ENCODE assay signal across 8 cellular contexts in the genomic region with DNA sequence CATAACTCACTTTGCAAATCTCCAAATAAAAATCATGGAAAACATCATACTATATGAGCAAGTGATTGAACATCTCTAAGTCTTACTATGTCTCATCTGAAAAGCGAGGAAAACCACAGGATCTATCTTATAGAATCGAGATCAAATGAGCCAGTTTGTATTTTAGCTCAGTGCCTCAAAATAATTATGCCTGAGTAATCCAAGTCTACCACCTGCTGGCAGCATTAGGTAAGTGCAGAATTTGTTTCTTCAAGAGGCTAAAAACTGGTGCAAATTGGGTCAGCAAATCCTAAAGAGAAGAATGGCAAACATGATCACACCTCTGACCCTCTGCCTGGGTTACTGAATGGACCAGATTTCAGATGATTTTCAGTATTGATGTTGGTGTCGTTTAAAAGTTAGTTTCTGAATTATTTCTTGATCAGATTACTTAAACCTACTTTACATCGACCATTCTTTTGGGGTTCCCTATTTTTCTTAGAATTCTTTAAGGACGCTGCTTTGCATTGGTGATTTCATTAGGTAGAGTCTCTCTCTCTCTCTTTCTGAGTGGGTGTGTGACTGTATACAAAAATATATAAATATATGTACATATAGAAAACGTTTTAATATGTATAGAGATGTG. TPM values are rescaled to one million over a fixed set of nuclear protein-coding genes. Genes with fewer than 3 reads are reported as not detected.
DNase-seq lines count a peak whose midpoint lies in the region; ATAC-seq and TF ChIP-seq lines count a peak whose summit lies in the region.

No MANE protein-coding gene starts in this region.

- H3K9me2 ChIP-seq in MM.1S (replicated peaks; ENCODE audit: insufficient read depth, low read length) = no peaks in the 10 kb centered on the region

- H3K4me2 ChIP-seq in MM.1S (ENCODE audit: low read depth, low read length) = no peak overlapping the region

- no peaks in the 10 kb centered on the region for H3K79me2 ChIP-seq in MM.1S (ENCODE audit: low read length)

- H3K27ac ChIP-seq in MM.1S (ENCODE audit: low read length) (no peak overlapping the region), RWPE1 (no peak overlapping the region), breast epithelium (no peak overlapping the region)

- TF ChIP-seq POLR2A in breast epithelium (IDR thresholded peaks at IDR 0.05) = no peak

- H4K20me1 ChIP-seq in MM.1S (ENCODE audit: insufficient read depth, low read length) = no peaks in the 10 kb centered on the region

- CTCF ChIA-PET in RWPE1 (lab: Yijun Ruan, JAX) = interaction anchor here (0.7 to 1.0 kb wide), 3 partner anchors 189 to 267 kb away, joined by 3 to 6 read pairs (median 3); no protein-coding TSS in a partner anchor

- no peaks in the 10 kb centered on the region for H3K4me1 ChIP-seq in MM.1S (ENCODE audit: low read length)
- no peaks in the 10 kb centered on the region for H3K4me1 ChIP-seq in breast epithelium

- no peaks in the 10 kb centered on the region for H3K36me3 Mint-ChIP-seq in stimulated activated effector memory CD8-positive, alpha-beta T cell treated with anti-CD3 and anti-CD28 coated beads, Interleukin-12 subunit alpha, Interleukin-12 subunit beta, amount 100 ng/mL, for 72 hours

- POLR2A ChIA-PET in RWPE1 (lab: Yijun Ruan, JAX; ENCODE audit: low non-redundant PET) = no interaction called here

- no peaks in the 10 kb centered on the region for H3K9me3 Mint-ChIP-seq in stimulated activated effector memory CD8-positive, alpha-beta T cell treated with anti-CD3 and anti-CD28 coated beads, Interleukin-12 subunit alpha, Interleukin-12 subunit beta, amount 100 ng/mL, for 72 hours

- no peak overlapping the region for H3K27ac Mint-ChIP-seq in stimulated activated effector memory CD8-positive, alpha-beta T cell treated with anti-CD3 and anti-CD28 coated beads, Interleukin-12 subunit alpha, Interleukin-12 subunit beta, amount 100 ng/mL, for 72 hours

- TF ChIP-seq CTCF in MM.1S (IDR thresholded peaks at IDR 0.05; ENCODE audit: low read length) = peak; percentile 93
- TF ChIP-seq CTCF in RWPE1 (conservative IDR thresholded peaks at IDR 0.05; ENCODE audit: low read depth) = peak; percentile 87
- TF ChIP-seq CTCF in breast epithelium (IDR thresholded peaks at IDR 0.05) = peak; percentile 84 to 92 (median 89)

- DNase-seq in activated gamma-delta T cell treated with Interleukin-2 at 50 U/mL for 16 hours = peak; percentile 34
- no peak for DNase-seq in activated gamma-delta T cell (lab: John Stamatoyannopoulos, UW)
- peak; percentile 64 for DNase-seq in MM.1S
- DNase-seq in RWPE1 (ENCODE audit: low spot score) = peak; percentile 20
- no peak for DNase-seq in breast epithelium (ENCODE audit: low spot score in 2 of 2)
- peak; percentile 47 for DNase-seq in kidney glomerular epithelial cell (lab: John Stamatoyannopoulos, UW)
- DNase-seq in stimulated activated effector memory CD8-positive, alpha-beta T cell treated with anti-CD3 and anti-CD28 coated beads, Interleukin-12 subunit alpha, Interleukin-12 subunit beta, amount 100 ng/mL, for 72 hours (ENCODE audit: low spot score in 2 of 2) = peak in 1 of 2 donors; percentile 23

- no peak overlapping the region for H3K9ac ChIP-seq in MM.1S (ENCODE audit: low read length)

- H3K27me3 ChIP-seq in MM.1S (replicated peaks; ENCODE audit: insufficient read depth, low read length) (no peaks in the 10 kb centered on the region), breast epithelium (no peaks in the 10 kb centered on the region)

- H2AFZ ChIP-seq in MM.1S (ENCODE audit: low read length) = no peak overlapping the region

- H3K36me3 ChIP-seq in MM.1S (replicated peaks; ENCODE audit: insufficient read depth, low read length) (no peaks in the 10 kb centered on the region), breast epithelium (no peaks in the 10 kb centered on the region)

- H3K9me3 ChIP-seq in MM.1S (replicated peaks; ENCODE audit: insufficient read depth, low read length) (no peaks in the 10 kb centered on the region), breast epithelium (peaks cover 0 to 6% of the 10 kb centered on the region in 2 donors)

- H3K4me1 Mint-ChIP-seq in stimulated activated effector memory CD8-positive, alpha-beta T cell treated with anti-CD3 and anti-CD28 coated beads, Interleukin-12 subunit alpha, Interleukin-12 subunit beta, amount 100 ng/mL, for 72 hours = no peaks in the 10 kb centered on the region

- no peaks in the 10 kb centered on the region for H3F3A ChIP-seq in MM.1S (ENCODE audit: insufficient read depth, low read length)

- ATAC-seq in stimulated activated effector memory CD8-positive, alpha-beta T cell treated with anti-CD3 and anti-CD28 coated beads, Interleukin-12 subunit alpha, Interleukin-12 subunit beta, amount 100 ng/mL, for 72 hours = peak; percentile 47
- no peak for ATAC-seq in HG03571 (IDR thresholded peaks at IDR 0.05; ENCODE audit: unreplicated experiment)

- no peak overlapping the region for H3K4me3 Mint-ChIP-seq in stimulated activated effector memory CD8-positive, alpha-beta T cell treated with anti-CD3 and anti-CD28 coated beads, Interleukin-12 subunit alpha, Interleukin-12 subunit beta, amount 100 ng/mL, for 72 hours

- intact Hi-C loops in breast epithelium (cut with DNase I; ENCODE audit: low total_unique reads) = loop anchor here (5.0 to 10.0 kb wide), 2 partner anchors 192 to 270 kb away; no protein-coding TSS in a partner anchor

- H3K4me3 ChIP-seq in MM.1S (ENCODE audit: low read length) (no peak overlapping the region), breast epithelium (no peak overlapping the region)

RNA-seq across cellular contexts. Expression of gene FHOD3, which starts 12.7 kb away (rescaled TPM):
- total RNA-seq in breast epithelium = 10 to 100 TPM in 2 of 3 donors, 1 to 10 TPM in 1; 1.9 to 13.1 (median 13.0) TPM

Comparison
In these comparisons a context has a peak if more than half of its experiments do, and no peak if none do; other contexts are left out.
1. DNase-seq: peak in activated gamma-delta T cell treated with Interleukin-2 at 50 U/mL for 16 hours (single experiment), MM.1S (single experiment), RWPE1 (single experiment) and kidney glomerular epithelial cell (single experiment); none in activated gamma-delta T cell (single experiment) and breast epithelium (0 of 2).
2. Peak in every context shown above with its lines, with median percentiles within 50 percentile points of each other: CTCF ChIP-seq.